In genomic region chr1:219888667-219889066, GRCh38 we compare ENCODE assay signal across 2 cellular contexts. TPM values are rescaled to one million over a fixed set of nuclear protein-coding genes. Genes with fewer than 3 reads are reported as not detected.
"Had no signal": no experiment of that assay in that cellular context is flagged by ENCODE, and none has a peak within 500 bp of the region (broad histone marks: within the 10 kb centered on the region; RNA-seq: fewer than 3 reads in every experiment).

No MANE protein-coding gene starts in this region.

RNA-seq across cellular contexts. Expression of gene SLC30A10, which starts 39.7 kb away (rescaled TPM):
- total RNA-seq: G401, GM12878 had no signal
- polyA plus RNA-seq: GM12878 had no signal
